ENCODE assay signal across 12 cellular contexts in genomic region chr6:15148356-15149058, GRCh38.
DNase-seq lines count a peak whose midpoint lies in the region; ATAC-seq and TF ChIP-seq lines count a peak whose summit lies in the region.
"Had no signal": no experiment of that assay in that cellular context is flagged by ENCODE, and none has a peak within 500 bp of the region (broad histone marks: within the 10 kb centered on the region; RNA-seq: fewer than 3 reads in every experiment).

No MANE protein-coding gene starts in this region.

- H3K36me3 Mint-ChIP-seq in activated naive CD8-positive, alpha-beta T cell treated with anti-CD3 and anti-CD28 coated beads, Interleukin-2, amount 50 U/mL, for 24 hours (ENCODE audit: low read depth) = no peaks in the 10 kb centered on the region
- no peaks in the 10 kb centered on the region for H3K36me3 Mint-ChIP-seq in activated naive CD8-positive, alpha-beta T cell treated with anti-CD3 and anti-CD28 coated beads for 36 hours
- H3K36me3 Mint-ChIP-seq in type B pancreatic cell = no peaks in the 10 kb centered on the region
- H3K36me3 Mint-ChIP-seq: CD8-positive, alpha-beta memory T cell; immature natural killer cell had no signal

- H3K4me1 Mint-ChIP-seq in activated naive CD8-positive, alpha-beta T cell treated with anti-CD3 and anti-CD28 coated beads, Interleukin-2, amount 50 U/mL, for 24 hours = peaks cover 2% of the 10 kb centered on the region
- no peaks in the 10 kb centered on the region for H3K4me1 Mint-ChIP-seq in activated naive CD8-positive, alpha-beta T cell treated with anti-CD3 and anti-CD28 coated beads for 36 hours
- peaks cover 16% of the 10 kb centered on the region for H3K4me1 Mint-ChIP-seq in type B pancreatic cell (ENCODE audit: unreplicated experiment)
- H3K4me1 Mint-ChIP-seq: CD8-positive, alpha-beta memory T cell; immature natural killer cell had no signal

- TF ChIP-seq CTCF in type B pancreatic cell (conservative IDR thresholded peaks at IDR 0.05) = peak; percentile 40

- TF ChIP-seq POLR2A in GM18505 (IDR thresholded peaks at IDR 0.05; ENCODE audit: borderline replicate concordance, extremely low read depth, insufficient read depth, insufficient read length) = no peak

- H3K27ac Mint-ChIP-seq in activated naive CD8-positive, alpha-beta T cell treated with anti-CD3 and anti-CD28 coated beads, Interleukin-2, amount 50 U/mL, for 24 hours = no peak overlapping the region
- no peak overlapping the region for H3K27ac Mint-ChIP-seq in activated naive CD8-positive, alpha-beta T cell treated with anti-CD3 and anti-CD28 coated beads for 36 hours
- peak overlapping the region; percentile 88 for H3K27ac Mint-ChIP-seq in type B pancreatic cell
- H3K27ac Mint-ChIP-seq: CD8-positive, alpha-beta memory T cell; immature natural killer cell had no signal

- no peak for DNase-seq in activated naive CD8-positive, alpha-beta T cell treated with anti-CD3 and anti-CD28 coated beads, Interleukin-2, amount 50 U/mL, for 24 hours
- DNase-seq in activated naive CD8-positive, alpha-beta T cell treated with anti-CD3 and anti-CD28 coated beads for 36 hours = no peak
- DNase-seq in RPMI7951 (ENCODE audit: low read depth) (peak; percentile 92), fibroblast of peridontal ligament (ENCODE audit: extremely low read depth) (peak; percentile 31), type B pancreatic cell (ENCODE audit: extremely low spot score, unreplicated experiment) (no peak), superior temporal gyrus (ENCODE audit: extremely low spot score) (no peak)
- DNase-seq: CD8-positive, alpha-beta memory T cell; immature natural killer cell; KG1; T-helper 2 cell had no signal

- peaks cover 2% of the 10 kb centered on the region for H3K27me3 Mint-ChIP-seq in activated naive CD8-positive, alpha-beta T cell treated with anti-CD3 and anti-CD28 coated beads, Interleukin-2, amount 50 U/mL, for 24 hours
- no peaks in the 10 kb centered on the region for H3K27me3 Mint-ChIP-seq in activated naive CD8-positive, alpha-beta T cell treated with anti-CD3 and anti-CD28 coated beads for 36 hours
- H3K27me3 Mint-ChIP-seq in type B pancreatic cell = no peaks in the 10 kb centered on the region

- no peaks in the 10 kb centered on the region for H3K9me3 Mint-ChIP-seq in activated naive CD8-positive, alpha-beta T cell treated with anti-CD3 and anti-CD28 coated beads, Interleukin-2, amount 50 U/mL, for 24 hours
- H3K9me3 Mint-ChIP-seq in activated naive CD8-positive, alpha-beta T cell treated with anti-CD3 and anti-CD28 coated beads for 36 hours = no peaks in the 10 kb centered on the region
- H3K9me3 Mint-ChIP-seq in type B pancreatic cell = no peaks in the 10 kb centered on the region
- H3K9me3 Mint-ChIP-seq: CD8-positive, alpha-beta memory T cell; immature natural killer cell had no signal

- peak; percentile 46 for ATAC-seq in activated naive CD8-positive, alpha-beta T cell treated with anti-CD3 and anti-CD28 coated beads, Interleukin-2, amount 50 U/mL, for 24 hours
- ATAC-seq in HG03159 (IDR thresholded peaks at IDR 0.05; ENCODE audit: unreplicated experiment) (no peak), GM18505 (IDR thresholded peaks at IDR 0.05; ENCODE audit: unreplicated experiment) (no peak)

- no peak overlapping the region for H3K4me3 Mint-ChIP-seq in activated naive CD8-positive, alpha-beta T cell treated with anti-CD3 and anti-CD28 coated beads, Interleukin-2, amount 50 U/mL, for 24 hours
- no peak overlapping the region for H3K4me3 Mint-ChIP-seq in activated naive CD8-positive, alpha-beta T cell treated with anti-CD3 and anti-CD28 coated beads for 36 hours
- no peak overlapping the region for H3K4me3 Mint-ChIP-seq in type B pancreatic cell
- H3K4me3 Mint-ChIP-seq: CD8-positive, alpha-beta memory T cell; immature natural killer cell had no signal

Comparison
In these comparisons a context has a peak if more than half of its experiments do, and no peak if none do; other contexts are left out.
1. DNase-seq: peak in RPMI7951 (single experiment) and fibroblast of peridontal ligament (single experiment); none in activated naive CD8-positive, alpha-beta T cell treated with anti-CD3 and anti-CD28 coated beads, Interleukin-2, amount 50 U/mL, for 24 hours (single experiment), activated naive CD8-positive, alpha-beta T cell treated with anti-CD3 and anti-CD28 coated beads for 36 hours (single experiment), type B pancreatic cell (single experiment) and superior temporal gyrus (single experiment).